10 cellular contexts compared by ENCODE assay signal in genomic region chr3:115975353-115975752, GRCh38.
DNase-seq lines count a peak whose midpoint lies in the region; ATAC-seq, FAIRE-seq and TF ChIP-seq lines count a peak whose summit lies in the region.
"Had no signal": no experiment of that assay in that cellular context is flagged by ENCODE, and none has a peak within 500 bp of the region (broad histone marks: within the 10 kb centered on the region; RNA-seq: fewer than 3 reads in every experiment).

No MANE protein-coding gene starts in this region.

- no peaks in the 10 kb centered on the region for H3K9me3 ChIP-seq in lung (ENCODE audit: control insufficient read depth in 2 of 2, insufficient read depth in 1 of 2, low read length in 1 of 2)
- H3K9me3 ChIP-seq in tibial artery: no peaks in the 10 kb centered on the region
- H3K9me3 ChIP-seq: SJSA1 had no signal

- WGBS in lung, 2 donors: 68 to 83% methylated on average over 3 of the region's 3 CpGs

- FAIRE-seq in RCC 7860 (lab: Jason Lieb, UNC): peak; percentile 97

- CTCF ChIA-PET in GM10248 (lab: Yijun Ruan, JAX): interaction anchor here (1.3 to 2.8 kb wide), 3 partner anchors 12 to 19 kb away, joined by 3 to 11 read pairs (median 5); no protein-coding TSS in a partner anchor

- no peaks in the 10 kb centered on the region for H3K27me3 ChIP-seq in lung (ENCODE audit: control insufficient read depth, insufficient read depth)
- no peaks in the 10 kb centered on the region for H3K27me3 ChIP-seq in tibial artery

- POLR2A ChIA-PET in GM10248 (lab: Yijun Ruan, JAX): no interaction called here

- no peaks in the 10 kb centered on the region for H3K36me3 ChIP-seq in lung (ENCODE audit: control insufficient read depth in 2 of 2, insufficient read depth in 2 of 2, low read length in 2 of 2)
- no peaks in the 10 kb centered on the region for H3K36me3 ChIP-seq in tibial artery
- H3K36me3 ChIP-seq: SJSA1 had no signal

- H3K4me3 ChIP-seq in lung (no peak overlapping the region), tibial artery (no peak overlapping the region)
- H3K4me3 ChIP-seq: SJSA1 had no signal

- DNase-seq in GM10248 (ENCODE audit: extremely low spot score): peak; percentile 14
- DNase-seq in RCC 7860 (ENCODE audit: low spot score): peak; percentile 86
- no peak for DNase-seq in lung (ENCODE audit: low spot score)
- no peak for DNase-seq in tibial artery
- DNase-seq in posterior vena cava (ENCODE audit: low spot score): no peak
- DNase-seq in NCI-H82 treated with DMSO at 0.1 percent for 48 hours (lab: John Stamatoyannopoulos, UW; ENCODE audit: unreplicated experiment): no peak
- no peak for DNase-seq in CD1c-positive myeloid dendritic cell (ENCODE audit: extremely low spot score)
- DNase-seq: head of caudate nucleus had no signal

- TF ChIP-seq CTCF in GM10248 (IDR thresholded peaks at IDR 0.05; ENCODE audit: control extremely low read depth, extremely low read depth, low read depth, missing control alignments): no peak
- no peak for TF ChIP-seq CTCF in lung (IDR thresholded peaks at IDR 0.05; ENCODE audit: control extremely low read depth, extremely low read depth)
- no peak for TF ChIP-seq CTCF in tibial artery (IDR thresholded peaks at IDR 0.05)

- ATAC-seq in HG02798 (IDR thresholded peaks at IDR 0.05; ENCODE audit: poor library complexity, unreplicated experiment) (peak; percentile 61), lung (ENCODE audit: insufficient read depth, low FRiP score) (peak; percentile 86)

- H3K27ac ChIP-seq in lung (ENCODE audit: low read depth in 1 of 2, low read length in 1 of 2) (no peak overlapping the region), tibial artery (no peak overlapping the region)
- H3K27ac ChIP-seq: SJSA1 had no signal

- intact Hi-C loops in tibial artery (cut with DNase I; ENCODE audit: low total_unique reads): no loop called here
- intact Hi-C loops in posterior vena cava (cut with DNase I): loop anchor here in 1 of 2 donors (2.0 kb wide), 1 partner anchor 25 kb away; no protein-coding TSS in a partner anchor

- H3K4me1 ChIP-seq in lung (ENCODE audit: control insufficient read depth in 2 of 2, insufficient read depth in 2 of 2, low read length in 2 of 2): no peaks in the 10 kb centered on the region
- no peaks in the 10 kb centered on the region for H3K4me1 ChIP-seq in tibial artery

Comparison
In these comparisons a context has a peak if more than half of its experiments do, and no peak if none do; other contexts are left out.
1. DNase-seq: peak in GM10248 (single experiment) and RCC 7860 (single experiment); none in lung (single experiment), tibial artery (0 of 2), posterior vena cava (single experiment), NCI-H82 treated with DMSO at 0.1 percent for 48 hours (single experiment) and CD1c-positive myeloid dendritic cell (single experiment).